Comparison of ENCODE assay signal across 8 cellular contexts in genomic region chrX:14497184-14497666, GRCh38. TPM values are rescaled to one million over a fixed set of nuclear protein-coding genes. Genes with fewer than 3 reads are reported as not detected.
DNase-seq lines count a peak whose midpoint lies in the region; ATAC-seq and TF ChIP-seq lines count a peak whose summit lies in the region.

No MANE protein-coding gene starts in this region.

- no peaks in the 10 kb centered on the region for H3K36me3 Mint-ChIP-seq in CD14-positive monocyte
- no peaks in the 10 kb centered on the region for H3K36me3 Mint-ChIP-seq in activated T-helper 17 cell treated with anti-CD3 and anti-CD28 coated beads, Interleukin-2, amount 50 U/mL, for 72 hours (ENCODE audit: low read depth)

- DNase-seq in CD14-positive monocyte (ENCODE audit: low spot score) (no peak), germinal center (ENCODE audit: low spot score) (no peak), NCI-H446 (lab: John Stamatoyannopoulos, UW) (no peak), islet precursor cell (no peak)

- no peaks in the 10 kb centered on the region for H3K4me1 ChIP-seq in mononuclear cell (ENCODE audit: insufficient read depth, low read length)

- H3K9me3 ChIP-seq in mononuclear cell (ENCODE audit: low read depth, low read length), result no peaks in the 10 kb centered on the region

- no peak for TF ChIP-seq CTCF in CD14-positive monocyte (IDR thresholded peaks at IDR 0.05)

- ATAC-seq in GM18873 (IDR thresholded peaks at IDR 0.05; ENCODE audit: low FRiP score, unreplicated experiment) (peak; percentile 55), HG03139 (IDR thresholded peaks at IDR 0.05; ENCODE audit: unreplicated experiment) (peak; percentile 56)
- peak; percentile 75 for ATAC-seq in activated T-helper 17 cell treated with anti-CD3 and anti-CD28 coated beads, Interleukin-2, amount 50 U/mL, for 72 hours (replicated peaks)

- intact Hi-C loops in CD14-positive monocyte (cut with micrococcal nuclease), result no loop called here

- peaks cover 0 to 2% (median 0%) of the 10 kb centered on the region in 3 donors for H3K27me3 Mint-ChIP-seq in CD14-positive monocyte (ENCODE audit: low read depth in 3 of 3)
- no peaks in the 10 kb centered on the region for H3K27me3 Mint-ChIP-seq in activated T-helper 17 cell treated with anti-CD3 and anti-CD28 coated beads, Interleukin-2, amount 50 U/mL, for 72 hours

- peak overlapping the region; percentile 20 for H3K4me3 ChIP-seq in mononuclear cell (ENCODE audit: low read length)

- peak overlapping the region; percentile 76 to 92 for H3K4me3 Mint-ChIP-seq in CD14-positive monocyte
- H3K4me3 Mint-ChIP-seq in activated T-helper 17 cell treated with anti-CD3 and anti-CD28 coated beads, Interleukin-2, amount 50 U/mL, for 72 hours, result peak overlapping the region; percentile 68

- peaks cover 7% of the 10 kb centered on the region for H3K4me1 Mint-ChIP-seq in CD14-positive monocyte
- H3K4me1 Mint-ChIP-seq in activated T-helper 17 cell treated with anti-CD3 and anti-CD28 coated beads, Interleukin-2, amount 50 U/mL, for 72 hours, result no peaks in the 10 kb centered on the region

- peak overlapping the region; percentile 81 to 95 (median 85) for H3K27ac Mint-ChIP-seq in CD14-positive monocyte
- peak overlapping the region; percentile 61 for H3K27ac Mint-ChIP-seq in activated T-helper 17 cell treated with anti-CD3 and anti-CD28 coated beads, Interleukin-2, amount 50 U/mL, for 72 hours

- peaks cover 0 to 2% (median 0%) of the 10 kb centered on the region in 7 donors for H3K9me3 Mint-ChIP-seq in CD14-positive monocyte
- no peaks in the 10 kb centered on the region for H3K9me3 Mint-ChIP-seq in activated T-helper 17 cell treated with anti-CD3 and anti-CD28 coated beads, Interleukin-2, amount 50 U/mL, for 72 hours

- no peaks in the 10 kb centered on the region for H3K27me3 ChIP-seq in mononuclear cell (ENCODE audit: insufficient read depth, low read length)

RNA-seq across cellular contexts. Expression of gene GLRA2, which starts 32.1 kb away (rescaled TPM):
- not detected for polyA plus RNA-seq in CD14-positive monocyte
- not detected for total RNA-seq in activated T-helper 17 cell treated with anti-CD3 and anti-CD28 coated beads, Interleukin-2, amount 50 U/mL, for 72 hours
- total RNA-seq in mononuclear cell, result not detected
